27 cellular contexts compared by ENCODE assay signal in the genomic region with DNA sequence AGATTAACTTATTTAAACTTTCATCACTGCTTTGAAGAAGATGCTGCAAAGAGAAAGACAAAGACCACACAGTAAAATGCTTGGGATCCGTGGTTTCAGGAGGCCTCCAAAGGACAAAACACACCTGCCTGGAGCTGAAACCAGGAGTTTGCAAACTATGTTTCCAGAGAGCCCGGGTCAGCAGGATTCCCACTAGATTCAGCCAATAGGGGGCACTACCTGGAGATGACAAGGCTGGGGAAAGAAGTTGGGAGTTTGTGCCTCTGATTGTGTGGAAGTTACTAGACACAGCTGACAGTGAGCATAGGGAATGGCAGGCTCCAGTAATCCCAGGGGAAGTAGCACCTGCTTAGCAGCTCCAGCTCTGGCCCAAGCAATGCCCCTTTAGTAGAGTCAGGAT.
DNase-seq lines count a peak whose midpoint lies in the region; ATAC-seq, FAIRE-seq and TF ChIP-seq lines count a peak whose summit lies in the region.
"Had no signal": no experiment of that assay in that cellular context is flagged by ENCODE, and none has a peak within 500 bp of the region (broad histone marks: within the 10 kb centered on the region; RNA-seq: fewer than 3 reads in every experiment).

No MANE protein-coding gene starts in this region.

- intact Hi-C loops in IMR-90 (cut with micrococcal nuclease): no loop called here

- peaks cover 12% of the 10 kb centered on the region for H3K27me3 Mint-ChIP-seq in neural progenitor cell (ENCODE audit: insufficient read depth, low read depth)

- no peak overlapping the region for H3K27ac ChIP-seq in IMR-90 (ENCODE audit: insufficient read depth, low read length)
- H3K27ac ChIP-seq in brain microvascular endothelial cell: no peak overlapping the region
- no peak overlapping the region for H3K27ac ChIP-seq in neural progenitor cell
- H3K27ac ChIP-seq: dorsolateral prefrontal cortex, epithelial cell of prostate, hepatocyte, pancreas, SK-N-MC had no signal

- peak overlapping the region; percentile 1; the same call in 1 of the 2 replicates for H2AK5ac ChIP-seq in IMR-90 (ENCODE audit: low read depth, low read length)

- H3K79me2 ChIP-seq in neural progenitor cell (ENCODE audit: low read depth): no peaks in the 10 kb centered on the region
- H3K79me2 ChIP-seq: hepatocyte had no signal

- no peak overlapping the region for H2BK20ac ChIP-seq in IMR-90 (ENCODE audit: low read depth, low read length)

- peaks cover 4% of the 10 kb centered on the region for H3K36me3 Mint-ChIP-seq in neural progenitor cell
- H3K36me3 Mint-ChIP-seq: CD8-positive, alpha-beta T cell; natural killer cell had no signal

- no peak overlapping the region for H3K27ac Mint-ChIP-seq in neural progenitor cell
- H3K27ac Mint-ChIP-seq: activated CD8-positive, alpha-beta T cell treated with anti-CD3 and anti-CD28 coated beads, Interleukin-2, amount 10 ng/mL, durations not matched to agents 7 days and 5 days; CD8-positive, alpha-beta T cell; natural killer cell; stimulated activated naive B cell treated with anti-CD40 and anti-IgM and Interleukin-4, amounts not matched to agents 10 μg/mL and 1 μg/mL and 100 μg/mL, for 72 hours had no signal

- H3K4me1 Mint-ChIP-seq in neural progenitor cell: peaks cover 29% of the 10 kb centered on the region

- no peak for FAIRE-seq in GM19239 (lab: Jason Lieb, UNC)
- FAIRE-seq: pancreas, RCC 7860 had no signal

- dilution Hi-C loops in IMR-90 (cut with HindIII; ENCODE audit: low sequenced_read_pairs, unreplicated experiment): no loop called here

- no peaks in the 10 kb centered on the region for H3K9me3 ChIP-seq in IMR-90 (ENCODE audit: control insufficient read depth, insufficient read depth, low read length)
- no peaks in the 10 kb centered on the region for H3K9me3 ChIP-seq in neural progenitor cell (ENCODE audit: low read depth)
- H3K9me3 ChIP-seq: pancreas had no signal

- H4K91ac ChIP-seq in IMR-90 (ENCODE audit: insufficient read depth, low read depth, low read length): no peak overlapping the region

- H3K4me3 Mint-ChIP-seq in neural progenitor cell: no peak overlapping the region
- H3K4me3 Mint-ChIP-seq: activated CD8-positive, alpha-beta T cell treated with anti-CD3 and anti-CD28 coated beads, Interleukin-2, amount 10 ng/mL, durations not matched to agents 7 days and 5 days; CD8-positive, alpha-beta T cell; natural killer cell; stimulated activated naive B cell treated with anti-CD40 and anti-IgM and Interleukin-4, amounts not matched to agents 10 μg/mL and 1 μg/mL and 100 μg/mL, for 72 hours had no signal

- in situ Hi-C loops in IMR-90 (cut with MboI; ENCODE audit: low sequenced_read_pairs) (no loop called here), brain microvascular endothelial cell (cut with HindIII; ENCODE audit: low pct_ligation_motif_present, low sequenced_read_pairs) (no loop called here)

- H4K20me1 ChIP-seq in IMR-90 (ENCODE audit: insufficient read depth, low read length): no peaks in the 10 kb centered on the region
- H4K20me1 ChIP-seq in neural progenitor cell (ENCODE audit: low read depth): no peaks in the 10 kb centered on the region

- no peak overlapping the region for H3K14ac ChIP-seq in IMR-90 (replicated peaks; ENCODE audit: low read depth, low read length)

- DNase-seq in GM06990 (ENCODE audit: extremely low read depth, insufficient read length) (no peak), IMR-90 (no peak), brain microvascular endothelial cell (no peak), neural progenitor cell (ENCODE audit: low spot score) (peak; percentile 11), GM19239 (ENCODE audit: insufficient read length, low spot score) (no peak), SIG-M5 treated with dmso at 0.1 percent for 504 hours (lab: John Stamatoyannopoulos, UW; ENCODE audit: unreplicated experiment) (no peak)
- DNase-seq: activated CD4-positive, CD25-positive, alpha-beta regulatory T cell; activated CD8-positive, alpha-beta T cell treated with anti-CD3 and anti-CD28 coated beads, Interleukin-2, amount 10 ng/mL, durations not matched to agents 7 days and 5 days; activated T-cell treated with anti-CD3 and anti-CD28 coated beads, Interleukin-2, amount 50 U/mL, for 1 hour; amniotic stem cell; CD8-positive, alpha-beta T cell; DMS53; dorsolateral prefrontal cortex; foreskin melanocyte; KBM-7; mesenchymal stem cell; natural killer cell; NCI-H1694; NCI-H774; pancreas; stimulated activated naive B cell treated with anti-CD40 and anti-IgM and Interleukin-4, amounts not matched to agents 10 μg/mL and 1 μg/mL and 100 μg/mL, for 72 hours had no signal

- H3K4me3 ChIP-seq in GM06990 (replicated peaks; ENCODE audit: low read depth, low read length) (no peak overlapping the region), IMR-90 (ENCODE audit: insufficient read depth, low read depth, low read length) (no peak overlapping the region), brain microvascular endothelial cell (ENCODE audit: low read depth, low read length) (no peak overlapping the region), neural progenitor cell (no peak overlapping the region)
- H3K4me3 ChIP-seq: dorsolateral prefrontal cortex, hepatocyte, pancreas, SK-N-MC had no signal

- H3K9ac ChIP-seq in IMR-90 (ENCODE audit: low read depth, low read length): no peak overlapping the region
- H3K9ac ChIP-seq in neural progenitor cell: no peak overlapping the region

- no TSS peak for BruUV-seq in IMR-90 (replicated peaks; lab: Mats Ljungman, UMichigan)

- H3K23ac ChIP-seq in IMR-90 (ENCODE audit: low read depth, low read length): no peak overlapping the region

- POLR2A ChIA-PET in IMR-90 (lab: Charles Lee; ENCODE audit: unreplicated experiment): no interaction called here

- ATAC-seq in IMR-90 (ENCODE audit: low read depth) (no peak), HG02852 (IDR thresholded peaks at IDR 0.05; ENCODE audit: unreplicated experiment) (no peak)
- ATAC-seq: activated CD8-positive, alpha-beta T cell treated with anti-CD3 and anti-CD28 coated beads, Interleukin-2, amount 10 ng/mL, durations not matched to agents 7 days and 5 days; CD8-positive, alpha-beta T cell; natural killer cell; sciatic nerve; stimulated activated naive B cell treated with anti-CD40 and anti-IgM and Interleukin-4, amounts not matched to agents 10 μg/mL and 1 μg/mL and 100 μg/mL, for 72 hours had no signal

- CTCF ChIA-PET in IMR-90 (lab: Yijun Ruan, JAX): no interaction called here

- no peak overlapping the region for H4K8ac ChIP-seq in IMR-90 (ENCODE audit: low read depth in 2 of 2, low read length in 2 of 2)

- no peaks in the 10 kb centered on the region for H3K9me1 ChIP-seq in IMR-90 (ENCODE audit: insufficient read depth, low read length)

- no peak overlapping the region for H2BK5ac ChIP-seq in IMR-90 (ENCODE audit: low read depth, low read length, poor library complexity, severe bottlenecking)

- no peaks in the 10 kb centered on the region for H3K79me1 ChIP-seq in IMR-90 (ENCODE audit: low read depth in 1 of 2, low read length in 2 of 2)

- H3K36me3 ChIP-seq in GM06990 (ENCODE audit: control insufficient read depth, insufficient read depth, low read length) (no peaks in the 10 kb centered on the region), IMR-90 (ENCODE audit: control insufficient read depth, insufficient read depth, low read length) (no peaks in the 10 kb centered on the region), brain microvascular endothelial cell (replicated peaks) (no peaks in the 10 kb centered on the region), neural progenitor cell (no peaks in the 10 kb centered on the region)
- H3K36me3 ChIP-seq: pancreas had no signal

- H2AK9ac ChIP-seq in IMR-90 (replicated peaks; ENCODE audit: low read depth, low read length, poor library complexity): no peak overlapping the region

- no peak overlapping the region for H3K56ac ChIP-seq in IMR-90 (ENCODE audit: extremely low read depth, insufficient read depth, low read length)

- TF ChIP-seq CTCF in GM06990 (IDR thresholded peaks at IDR 0.05; ENCODE audit: insufficient read depth, low read length, poor library complexity, severe bottlenecking) (peak; percentile 12), IMR-90 (conservative IDR thresholded peaks at IDR 0.05; ENCODE audit: low read depth, low read length) (no peak), brain microvascular endothelial cell (IDR thresholded peaks at IDR 0.05; ENCODE audit: low read depth, low read length, missing control alignments) (peak; percentile 25), neural progenitor cell (IDR thresholded peaks at IDR 0.05) (peak; percentile 34)

- no peak overlapping the region; the same call in 2 of the 3 replicates for H2BK15ac ChIP-seq in IMR-90 (ENCODE audit: low read depth, low read length)

- TF ChIP-seq RAD21 in IMR-90 (IDR thresholded peaks at IDR 0.05; ENCODE audit: low read length): no peak

- no peak overlapping the region for H2BK120ac ChIP-seq in IMR-90 (ENCODE audit: low read depth, low read length)

- TF ChIP-seq POLR2A in IMR-90 (IDR thresholded peaks at IDR 0.05; ENCODE audit: low read depth, low read length): no peak

- H3K27me3 ChIP-seq in GM06990 (replicated peaks; ENCODE audit: control insufficient read depth, insufficient read depth, low read length) (no peaks in the 10 kb centered on the region), IMR-90 (ENCODE audit: control insufficient read depth, insufficient read depth, low read length) (no peaks in the 10 kb centered on the region), brain microvascular endothelial cell (replicated peaks) (no peaks in the 10 kb centered on the region), neural progenitor cell (peaks cover 11% of the 10 kb centered on the region)
- H3K27me3 ChIP-seq: dorsolateral prefrontal cortex, hepatocyte, pancreas had no signal

- no CpG with 5 or more reads among the region's 2 CpGs for WGBS in IMR-90 (ENCODE audit: extremely low coverage in 2 of 2, insufficient read length in 1 of 2), 2 experiments

- H3K4me2 ChIP-seq in IMR-90 (ENCODE audit: low read depth, low read length) (no peak overlapping the region), neural progenitor cell (no peak overlapping the region)
- H3K4me2 ChIP-seq: hepatocyte had no signal

- H3K4me1 ChIP-seq in IMR-90 (ENCODE audit: control insufficient read depth, insufficient read depth, low read length) (peaks cover 4% of the 10 kb centered on the region), neural progenitor cell (peaks cover 13% of the 10 kb centered on the region)
- H3K4me1 ChIP-seq: pancreas had no signal

- peaks cover 11% of the 10 kb centered on the region for H3K9me3 Mint-ChIP-seq in neural progenitor cell
- H3K9me3 Mint-ChIP-seq: CD8-positive, alpha-beta T cell; natural killer cell had no signal

- H3K4ac ChIP-seq in IMR-90 (ENCODE audit: low read depth, low read length): no peak overlapping the region

- no peaks in the 10 kb centered on the region for H3F3A ChIP-seq in neural progenitor cell (ENCODE audit: low read depth)

- H4K5ac ChIP-seq in IMR-90 (ENCODE audit: low read depth, low read length): no peak overlapping the region

- no peak overlapping the region for H3K18ac ChIP-seq in IMR-90 (ENCODE audit: low read depth, low read length)

- H2AFZ ChIP-seq in IMR-90 (replicated peaks; ENCODE audit: low read length, poor library complexity) (peak overlapping the region; percentile 28), neural progenitor cell (replicated peaks) (no peak overlapping the region)
- H2AFZ ChIP-seq: hepatocyte had no signal

TF ChIP-seq in IMR-90, 13 proteins besides CTCF, POLR2A, EP300 and RAD21 (continues in another document):
- no peak for TF ChIP-seq CHD1 (IDR thresholded peaks at IDR 0.05; ENCODE audit: low read depth, low read length)
- TF ChIP-seq RFX5 (IDR thresholded peaks at IDR 0.05; ENCODE audit: low read depth, low read length): no peak
